Comparison of ENCODE assay signal across 20 cellular contexts in genomic region chr21:25670726-25671125, GRCh38. TPM values are rescaled to one million over a fixed set of nuclear protein-coding genes. Genes with fewer than 3 reads are reported as not detected.
DNase-seq lines count a peak whose midpoint lies in the region; FAIRE-seq and TF ChIP-seq lines count a peak whose summit lies in the region.
"Had no signal": no experiment of that assay in that cellular context is flagged by ENCODE, and none has a peak within 500 bp of the region (broad histone marks: within the 10 kb centered on the region; RNA-seq: fewer than 3 reads in every experiment).

No MANE protein-coding gene starts in this region.

- H3K4me1 ChIP-seq in breast epithelium (peaks cover 0 to 4% of the 10 kb centered on the region in 2 donors), uterus (no peaks in the 10 kb centered on the region), testis (peaks cover 7% of the 10 kb centered on the region), small intestine (ENCODE audit: control insufficient read depth in 2 of 2, insufficient read depth in 1 of 2, low read depth in 1 of 2, low read length in 1 of 2) (no peaks in the 10 kb centered on the region)

- peak; percentile 91 for FAIRE-seq in endometrium (lab: Jason Lieb, UNC)
- no peak for FAIRE-seq in small intestine (lab: Jason Lieb, UNC)

- H3K27ac ChIP-seq in breast epithelium (peak overlapping the region; percentile 41 to 73), uterus (peak overlapping the region; percentile 52 to 61), testis (peak overlapping the region in 1 of 2 donors; percentile 28), small intestine (ENCODE audit: low read depth in 1 of 2, low read length in 1 of 2) (no peak overlapping the region)
- H3K27ac ChIP-seq: 22Rv1, HL-60 had no signal

- H3K4me1 Mint-ChIP-seq in MCF 10A (ENCODE audit: insufficient read depth, unreplicated experiment), result no peaks in the 10 kb centered on the region
- H3K4me1 Mint-ChIP-seq: CD4-positive, CD25-positive, alpha-beta regulatory T cell had no signal

- H3K36me3 ChIP-seq in breast epithelium, result no peaks in the 10 kb centered on the region
- no peaks in the 10 kb centered on the region for H3K36me3 ChIP-seq in uterus
- H3K36me3 ChIP-seq in testis (ENCODE audit: low read depth, missing control alignments), result no peaks in the 10 kb centered on the region
- no peaks in the 10 kb centered on the region for H3K36me3 ChIP-seq in small intestine (ENCODE audit: control insufficient read depth in 2 of 2, insufficient read depth in 2 of 2, low read length in 2 of 2)
- H3K36me3 ChIP-seq: tibial nerve had no signal

- H3K27me3 Mint-ChIP-seq in MCF 10A (ENCODE audit: insufficient read depth, unreplicated experiment), result peaks cover 7% of the 10 kb centered on the region

- H3K4me3 Mint-ChIP-seq in MCF 10A (ENCODE audit: unreplicated experiment), result no peak overlapping the region
- H3K4me3 Mint-ChIP-seq: activated naive CD8-positive, alpha-beta T cell; CD4-positive, CD25-positive, alpha-beta regulatory T cell had no signal

- no peak for TF ChIP-seq CTCF in breast epithelium (IDR thresholded peaks at IDR 0.05)
- no peak for TF ChIP-seq CTCF in MCF 10A (IDR thresholded peaks at IDR 0.05; ENCODE audit: unreplicated experiment)
- TF ChIP-seq CTCF in uterus (IDR thresholded peaks at IDR 0.05), result no peak
- TF ChIP-seq CTCF in testis (IDR thresholded peaks at IDR 0.05), result no peak

- POLR2A ChIA-PET in MCF 10A (lab: Yijun Ruan, JAX), result interaction anchor here (1.3 kb wide), 1 partner anchor 11 kb away, joined by 3 read pairs; no protein-coding TSS in a partner anchor

- H3K27me3 ChIP-seq in breast epithelium (no peaks in the 10 kb centered on the region), uterus (no peaks in the 10 kb centered on the region), testis (no peaks in the 10 kb centered on the region), small intestine (ENCODE audit: control insufficient read depth in 2 of 2, insufficient read depth in 2 of 2, low read length in 2 of 2) (no peaks in the 10 kb centered on the region)
- H3K27me3 ChIP-seq: tibial nerve had no signal

- intact Hi-C loops in breast epithelium (cut with DNase I; ENCODE audit: low total_unique reads), result no loop called here
- intact Hi-C loops in MCF 10A (cut with micrococcal nuclease), result no loop called here
- intact Hi-C loops in uterus (cut with DNase I; ENCODE audit: low total_unique reads), result no loop called here
- intact Hi-C loops in testis (cut with DNase I; ENCODE audit: low total_unique reads), result no loop called here

- DNase-seq in breast epithelium (ENCODE audit: low spot score in 2 of 2) (no peak), MCF 10A (ENCODE audit: unreplicated experiment) (no peak), iris pigment epithelial cell (ENCODE audit: low read depth) (peak; percentile 3), uterus (no peak), testis (no peak), small intestine (no peak), cortex of kidney (lab: John Stamatoyannopoulos, UW) (no peak)
- DNase-seq: activated T-cell treated with anti-CD3 and anti-CD28 coated beads, Interleukin-2, amount 50 U/mL, for 1 hour; CD4-positive, CD25-positive, alpha-beta regulatory T cell; head of caudate nucleus; islet precursor cell; KG1; midbrain; NCI-H774; PC-3 had no signal

- CTCF ChIA-PET in MCF 10A (lab: Yijun Ruan, JAX), result interaction anchor here (1.1 to 1.3 kb wide), 2 partner anchors 15 to 63 kb away, joined by 3 to 4 read pairs; no protein-coding TSS in a partner anchor

- H3K9me3 Mint-ChIP-seq in MCF 10A (ENCODE audit: unreplicated experiment), result no peaks in the 10 kb centered on the region

- BruUV-seq in MCF 10A (replicated peaks; lab: Mats Ljungman, UMichigan), result no TSS peak

- H3K4me3 ChIP-seq in breast epithelium (no peak overlapping the region), uterus (no peak overlapping the region), testis (no peak overlapping the region), small intestine (ENCODE audit: low read depth in 1 of 2, low read length in 2 of 2) (no peak overlapping the region)
- H3K4me3 ChIP-seq: tibial nerve had no signal

- no peaks in the 10 kb centered on the region for H3K9me3 ChIP-seq in breast epithelium
- no peaks in the 10 kb centered on the region for H3K9me3 ChIP-seq in uterus
- no peaks in the 10 kb centered on the region for H3K9me3 ChIP-seq in testis
- peaks cover 1% of the 10 kb centered on the region for H3K9me3 ChIP-seq in small intestine (ENCODE audit: control insufficient read depth, low read depth)
- H3K9me3 ChIP-seq: tibial nerve had no signal

- H3K36me3 Mint-ChIP-seq in MCF 10A (ENCODE audit: insufficient read depth, unreplicated experiment), result no peaks in the 10 kb centered on the region
- H3K36me3 Mint-ChIP-seq: activated naive CD8-positive, alpha-beta T cell; CD4-positive, CD25-positive, alpha-beta regulatory T cell had no signal

- TF ChIP-seq POLR2A in breast epithelium (IDR thresholded peaks at IDR 0.05) (no peak), uterus (IDR thresholded peaks at IDR 0.05) (no peak), testis (IDR thresholded peaks at IDR 0.05) (no peak)

- H3K27ac Mint-ChIP-seq in MCF 10A (ENCODE audit: low read depth, unreplicated experiment), result no peak overlapping the region
- H3K27ac Mint-ChIP-seq: activated naive CD8-positive, alpha-beta T cell; CD4-positive, CD25-positive, alpha-beta regulatory T cell had no signal

RNA-seq across cellular contexts. Expression of gene JAM2, which starts 31.7 kb away (rescaled TPM):
- total RNA-seq in breast epithelium (10 to 100 TPM in 2 of 3 donors, 1 to 10 TPM in 1; 7.8 to 16.1 (median 11.9) TPM), MCF 10A (2022) (0.07 TPM in 1 of 2 replicates, not detected in the other), uterus (10 to 100 TPM; 27.6 to 85.5 (median 35.1) TPM), testis (10 to 100 TPM; 91.1 to 93.5 TPM)
- polyA plus RNA-seq in testis (ENCODE audit: insufficient read depth, low read depth, low replicate concordance) (76.2 TPM), small intestine (10 to 100 TPM in 1 of 3 donors, under 1 TPM in 1, not detected in 1; 0.27 to 13.3 TPM)
- total RNA-seq: CD4-positive, CD25-positive, alpha-beta regulatory T cell; PC-3 had no signal

Comparison
In these comparisons a context has a peak if more than half of its experiments do, and no peak if none do; other contexts are left out.
1. H3K27ac ChIP-seq: peak in breast epithelium (2 of 2) and uterus (2 of 2); none in small intestine (0 of 2).